1 cellular context compared by ENCODE assay signal in genomic region chr5:80037366-80037765, GRCh38.
TF ChIP-seq lines count a peak whose summit lies in the region.

No MANE protein-coding gene starts in this region.

TF ChIP-seq in K562, 482 proteins besides CTCF, POLR2A, EP300 and RAD21:
- TF ChIP-seq RNF2 (IDR thresholded peaks at IDR 0.05) (0 out of 2 replicates have a peak, but pooled peaks have one; percentile 16), SAFB2 (IDR thresholded peaks at IDR 0.05; ENCODE audit: borderline replicate concordance, low read depth, low read length, severe bottlenecking) (no peak)
